ENCODE assay signal across 33 cellular contexts in genomic region chr12:107133462-107133861, GRCh38. TPM values are rescaled to one million over a fixed set of nuclear protein-coding genes. Genes with fewer than 3 reads are reported as not detected.
A peak's percentile ranks its signal among the peaks of the same experiment; 100 is the strongest.
DNase-seq lines count a peak whose midpoint lies in the region; ATAC-seq, FAIRE-seq and TF ChIP-seq lines count a peak whose summit lies in the region.
"Had no signal": no experiment of that assay in that cellular context is flagged by ENCODE, and none has a peak within 500 bp of the region (broad histone marks: within the 10 kb centered on the region; RNA-seq: fewer than 3 reads in every experiment).

No MANE protein-coding gene starts in this region.

- TF ChIP-seq EP300 in SK-N-SH (IDR thresholded peaks at IDR 0.05; ENCODE audit: borderline replicate concordance in 1 of 2, low read depth in 1 of 2, low read length in 1 of 2) = no peak

- no peak for ATAC-seq in SK-N-SH treated with all-trans-retinoic acid at 6 μM for 48 hours
- no peak for ATAC-seq in HG02885 (IDR thresholded peaks at IDR 0.05; ENCODE audit: poor library complexity, unreplicated experiment)
- ATAC-seq: activated naive CD4-positive, alpha-beta T cell treated with anti-CD3 and anti-CD28 coated beads, Interleukin-2, amount 50 U/mL, for 72 hours; CD8-positive, alpha-beta T cell; psoas muscle; stimulated activated effector memory CD8-positive, alpha-beta T cell treated with anti-CD3 and anti-CD28 coated beads, Interleukin-12 subunit alpha, Interleukin-12 subunit beta, amount 100 ng/mL, for 72 hours had no signal

- no peaks in the 10 kb centered on the region for H4K20me1 ChIP-seq in SK-N-SH (ENCODE audit: insufficient read depth)

- no peak for TF ChIP-seq CTCF in SK-N-SH (IDR thresholded peaks at IDR 0.05)
- TF ChIP-seq CTCF in epithelial cell of esophagus (IDR thresholded peaks at IDR 0.05; ENCODE audit: insufficient read depth, low read depth, low read length, missing control alignments) = peak; percentile 3
- peak; percentile 15 for TF ChIP-seq CTCF in progenitor cell of endocrine pancreas (IDR thresholded peaks at IDR 0.05; ENCODE audit: unreplicated experiment)

- peaks cover 2% of the 10 kb centered on the region for H3K4me1 Mint-ChIP-seq in progenitor cell of endocrine pancreas (ENCODE audit: low read depth)
- H3K4me1 Mint-ChIP-seq: activated B cell treated with CpG ODN at 0.5 μM for 24 hours; IgD-negative memory B cell; stimulated activated effector memory CD8-positive, alpha-beta T cell treated with anti-CD3 and anti-CD28 coated beads, Interleukin-12 subunit alpha, Interleukin-12 subunit beta, amount 100 ng/mL, for 72 hours had no signal

- POLR2A ChIA-PET in SK-N-SH (lab: Yijun Ruan, JAX) = no interaction called here

- no peak overlapping the region for H3K27ac Mint-ChIP-seq in progenitor cell of endocrine pancreas
- H3K27ac Mint-ChIP-seq: activated B cell treated with CpG ODN at 0.5 μM for 24 hours; activated CD4-positive, alpha-beta T cell treated with anti-CD3 and anti-CD28 coated beads, Interleukin-2, amount 10 ng/mL, durations not matched to agents 7 days and 5 days; activated naive CD4-positive, alpha-beta T cell treated with anti-CD3 and anti-CD28 coated beads, Interleukin-2, amount 50 U/mL, for 72 hours; CD8-positive, alpha-beta T cell; IgD-negative memory B cell; stimulated activated effector memory CD8-positive, alpha-beta T cell treated with anti-CD3 and anti-CD28 coated beads, Interleukin-12 subunit alpha, Interleukin-12 subunit beta, amount 100 ng/mL, for 72 hours had no signal

- TF ChIP-seq RAD21 in SK-N-SH (IDR thresholded peaks at IDR 0.05; ENCODE audit: low read length) = peak; percentile 39; the same call in 1 of the 2 replicates

- H3F3A ChIP-seq in SK-N-SH (replicated peaks; ENCODE audit: insufficient read depth) = no peaks in the 10 kb centered on the region

- no peaks in the 10 kb centered on the region for H3K79me2 ChIP-seq in SK-N-SH (ENCODE audit: insufficient read depth)

- peaks cover 0 to 11% of the 10 kb centered on the region in 2 experiments; a peak in 2 of 4 replicates for H3K4me1 ChIP-seq in SK-N-SH (ENCODE audit: control insufficient read depth in 1 of 2, insufficient read depth in 2 of 2, low read depth in 1 of 2, low read length in 1 of 2)
- no peaks in the 10 kb centered on the region for H3K4me1 ChIP-seq in small intestine (ENCODE audit: control insufficient read depth in 2 of 2, insufficient read depth in 1 of 2, low read depth in 1 of 2, low read length in 1 of 2)
- H3K4me1 ChIP-seq: BE2C, left ventricle myocardium inferior, psoas muscle, sigmoid colon had no signal

- H2AFZ ChIP-seq in SK-N-SH (ENCODE audit: low read depth) = no peak overlapping the region

- H3K4me3 Mint-ChIP-seq in progenitor cell of endocrine pancreas (ENCODE audit: low read depth) = no peak overlapping the region
- H3K4me3 Mint-ChIP-seq: activated B cell treated with CpG ODN at 0.5 μM for 24 hours; activated CD4-positive, alpha-beta T cell treated with anti-CD3 and anti-CD28 coated beads, Interleukin-2, amount 10 ng/mL, durations not matched to agents 7 days and 5 days; CD8-positive, alpha-beta T cell; IgD-negative memory B cell; stimulated activated effector memory CD8-positive, alpha-beta T cell treated with anti-CD3 and anti-CD28 coated beads, Interleukin-12 subunit alpha, Interleukin-12 subunit beta, amount 100 ng/mL, for 72 hours had no signal

- peaks cover 14% of the 10 kb centered on the region for H3K27me3 Mint-ChIP-seq in progenitor cell of endocrine pancreas
- H3K27me3 Mint-ChIP-seq: activated B cell treated with CpG ODN at 0.5 μM for 24 hours; activated CD4-positive, alpha-beta T cell treated with anti-CD3 and anti-CD28 coated beads, Interleukin-2, amount 10 ng/mL, durations not matched to agents 7 days and 5 days had no signal

- H3K36me3 ChIP-seq in SK-N-SH (replicated peaks in 1 of 2; ENCODE audit: control insufficient read depth in 1 of 2, insufficient read depth in 2 of 2, low read length in 1 of 2) (no peaks in the 10 kb centered on the region), small intestine (ENCODE audit: control insufficient read depth in 2 of 2, insufficient read depth in 2 of 2, low read length in 2 of 2) (no peaks in the 10 kb centered on the region)
- H3K36me3 ChIP-seq: BE2C, left ventricle myocardium inferior, neutrophil, sigmoid colon, transverse colon had no signal

- H3K27ac ChIP-seq in SK-N-SH (ENCODE audit: low read depth in 2 of 2, low read length in 1 of 2) = no peak overlapping the region
- no peak overlapping the region for H3K27ac ChIP-seq in small intestine (ENCODE audit: low read depth in 1 of 2, low read length in 1 of 2)
- H3K27ac ChIP-seq: left ventricle myocardium inferior, neutrophil, psoas muscle, sigmoid colon, transverse colon had no signal

- H3K4me2 ChIP-seq in SK-N-SH = no peak overlapping the region

- H3K27me3 ChIP-seq in SK-N-SH (ENCODE audit: insufficient read depth) = no peaks in the 10 kb centered on the region
- H3K27me3 ChIP-seq in small intestine (ENCODE audit: control insufficient read depth in 2 of 2, insufficient read depth in 2 of 2, low read length in 2 of 2) = no peaks in the 10 kb centered on the region
- H3K27me3 ChIP-seq: BE2C, neutrophil, sigmoid colon, transverse colon had no signal

- DNase-seq in SK-N-SH (no peak), NCI-H69 (lab: John Stamatoyannopoulos, UW) (peak; percentile 11), epithelial cell of esophagus (ENCODE audit: low read depth) (no peak), progenitor cell of endocrine pancreas (ENCODE audit: low spot score, unreplicated experiment) (no peak), small intestine (no peak)
- DNase-seq in stimulated activated naive CD4-positive, alpha-beta T cell treated with Interleukin-2 at 50 U/mL for 16 hours (lab: John Stamatoyannopoulos, UW) = no peak
- DNase-seq: activated B cell treated with CpG ODN at 0.5 μM for 24 hours; activated CD4-positive, alpha-beta T cell treated with anti-CD3 and anti-CD28 coated beads, Interleukin-2, amount 10 ng/mL, durations not matched to agents 7 days and 5 days; activated effector memory CD4-positive, alpha-beta T cell treated with Interleukin-2 at 50 U/mL for 16 hours; activated T-cell treated with anti-CD3 and anti-CD28 coated beads, Interleukin-2, amount 50 U/mL, for 1 hour; BE2C; CD8-positive, alpha-beta T cell; effector CD4-positive, alpha-beta T cell; erythroblast; GDM1; left ventricle myocardium inferior; NCI-H1092; NCI-H2029; NCI-H2227 treated with DMSO at 0.1 percent for 48 hours; NCI-H526; psoas muscle; sigmoid colon; transverse colon had no signal

- FAIRE-seq in small intestine (lab: Jason Lieb, UNC) = no peak
- FAIRE-seq: bronchial epithelial cell, colon, islet of Langerhans, RCC 7860 had no signal

- H3K9me3 Mint-ChIP-seq in progenitor cell of endocrine pancreas (ENCODE audit: low read depth) = no peaks in the 10 kb centered on the region
- H3K9me3 Mint-ChIP-seq: activated B cell treated with CpG ODN at 0.5 μM for 24 hours; activated CD4-positive, alpha-beta T cell treated with anti-CD3 and anti-CD28 coated beads, Interleukin-2, amount 10 ng/mL, durations not matched to agents 7 days and 5 days; activated naive CD4-positive, alpha-beta T cell treated with anti-CD3 and anti-CD28 coated beads, Interleukin-2, amount 50 U/mL, for 72 hours; CD8-positive, alpha-beta T cell; stimulated activated effector memory CD8-positive, alpha-beta T cell treated with anti-CD3 and anti-CD28 coated beads, Interleukin-12 subunit alpha, Interleukin-12 subunit beta, amount 100 ng/mL, for 72 hours had no signal

- H3K9ac ChIP-seq in SK-N-SH = no peak overlapping the region

- no peaks in the 10 kb centered on the region for H3K9me3 ChIP-seq in SK-N-SH
- no peaks in the 10 kb centered on the region for H3K9me3 ChIP-seq in small intestine (ENCODE audit: control insufficient read depth, low read depth)
- H3K9me3 ChIP-seq: BE2C, neutrophil, psoas muscle, sigmoid colon, transverse colon had no signal

- no peaks in the 10 kb centered on the region for H3K36me3 Mint-ChIP-seq in progenitor cell of endocrine pancreas (ENCODE audit: insufficient read depth)
- H3K36me3 Mint-ChIP-seq: activated naive CD4-positive, alpha-beta T cell treated with anti-CD3 and anti-CD28 coated beads, Interleukin-2, amount 50 U/mL, for 72 hours; CD8-positive, alpha-beta T cell; IgD-negative memory B cell; stimulated activated effector memory CD8-positive, alpha-beta T cell treated with anti-CD3 and anti-CD28 coated beads, Interleukin-12 subunit alpha, Interleukin-12 subunit beta, amount 100 ng/mL, for 72 hours had no signal

- H3K4me3 ChIP-seq in SK-N-SH (ENCODE audit: low read depth in 2 of 2, low read length in 1 of 2) (no peak overlapping the region), epithelial cell of esophagus (ENCODE audit: low read length) (no peak overlapping the region), small intestine (ENCODE audit: low read depth in 1 of 2, low read length in 2 of 2) (no peak overlapping the region)
- H3K4me3 ChIP-seq: left ventricle myocardium inferior, psoas muscle, sigmoid colon, transverse colon had no signal

- no peaks in the 10 kb centered on the region for H3K9me2 ChIP-seq in SK-N-SH

- 38% methylated on average over 4 of the region's 4 CpGs for WGBS in SK-N-SH (ENCODE audit: low lambda C conversion rate)
- 73 to 85% (median 76%) methylated on average over 4 of the region's 4 CpGs for WGBS in small intestine, 3 donors

- CTCF ChIA-PET in SK-N-SH (lab: Yijun Ruan, JAX) = interaction anchor here (0.8 to 13.4 kb wide), 7 partner anchors 29 to 481 kb away, joined by 3 to 361 read pairs (median 10); no protein-coding TSS in a partner anchor

TF ChIP-seq in SK-N-SH, 30 proteins besides CTCF, POLR2A, EP300 and RAD21 (continues in another document):
- TF ChIP-seq POLR2AphosphoS5 (IDR thresholded peaks at IDR 0.05; ENCODE audit: low read depth, low read length) = no peak

TF ChIP-seq in SK-N-SH treated with all-trans-retinoic acid at 6 μM for 48 hours, 23 proteins besides CTCF, POLR2A, EP300 and RAD21 (continues in another document):
- TF ChIP-seq CREB5 (CRISPR knock-in tag; IDR thresholded peaks at IDR 0.05; ENCODE audit: low read depth) = no peak
- no peak for TF ChIP-seq CSDC2 (CRISPR knock-in tag; IDR thresholded peaks at IDR 0.05)
- no peak for TF ChIP-seq OSR1 (CRISPR knock-in tag; IDR thresholded peaks at IDR 0.05)
- TF ChIP-seq ZFP3 (CRISPR knock-in tag; IDR thresholded peaks at IDR 0.05) = no peak

RNA-seq across cellular contexts. Expression of gene CRY1, which starts 40.1 kb away (rescaled TPM):
- polyA plus RNA-seq in SK-N-SH (2012; rRNA removed) (4.9 and 6.7 TPM in 2 replicates), small intestine (10 to 100 TPM in 1 of 3 donors, 1 to 10 TPM in 2; 8.1 to 17.4 (median 9.5) TPM)
- 6.2 and 7.2 TPM in 2 replicates for polyA plus RNA-seq in SK-N-SH (2012; cell fraction: cytosol; rRNA removed)
- 6.9 and 9.4 TPM in 2 replicates for polyA plus RNA-seq in SK-N-SH (2012; cell fraction: nucleus; rRNA removed)
- total RNA-seq in progenitor cell of endocrine pancreas = 23.2 and 26.9 TPM in 2 replicates
